Comparison of ENCODE assay signal across 37 cellular contexts in genomic region chr11:18239655-18240054, GRCh38. TPM values are rescaled to one million over a fixed set of nuclear protein-coding genes. Genes with fewer than 3 reads are reported as not detected.
"Had no signal": no experiment of that assay in that cellular context is flagged by ENCODE, and none has a peak within 500 bp of the region (broad histone marks: within the 10 kb centered on the region; RNA-seq: fewer than 3 reads in every experiment).

No MANE protein-coding gene starts in this region.

- H3K4me3 ChIP-seq: MG63 had no signal

- H3K9ac ChIP-seq: KMS-11 had no signal

- H3K4me2 ChIP-seq: KMS-11 had no signal

- H3K27ac ChIP-seq: KMS-11 had no signal

- DNase-seq: Karpas-422, Kasumi-1, KG1, MG63, MM.1S, MV-4-11, NCI-H1048, NCI-H1092, NCI-H1092 treated with DMSO at 0.1 percent for 48 hours, NCI-H1105, NCI-H1105 treated with DMSO at 0.1 percent for 48 hours, NCI-H1417, NCI-H1417 treated with DMSO at 0.1 percent for 48 hours, NCI-H1436, NCI-H1436 treated with DMSO at 0.1 percent for 48 hours, NCI-H146, NCI-H1694, NCI-H1694 treated with DMSO at 0.1 percent for 48 hours, NCI-H187, NCI-H187 treated with DMSO at 0.1 percent for 48 hours, NCI-H2029, NCI-H2029 treated with DMSO at 0.1 percent for 48 hours, NCI-H2081, NCI-H2081 treated with DMSO at 0.1 percent for 48 hours, NCI-H2107, NCI-H2171, NCI-H2171 treated with DMSO at 0.1 percent for 48 hours, NCI-H2227 treated with DMSO at 0.1 percent for 48 hours, NCI-H226, NCI-H345, NCI-H446, NCI-H446 treated with DMSO at 0.1 percent for 48 hours had no signal

- H3K36me3 ChIP-seq: MG63 had no signal

RNA-seq across cellular contexts. Expression of gene SAA4, which starts 3.1 kb away (rescaled TPM):
- total RNA-seq: LHCN-M2, M059J, MCF 10A, NCI-H460 had no signal

RNA-seq across cellular contexts. Expression of gene SAA2, which starts 8.8 kb away (rescaled TPM):
- total RNA-seq: LHCN-M2, NCI-H460 had no signal

RNA-seq across cellular contexts. Expression of gene SAA1, which starts 26.4 kb away (rescaled TPM):
- total RNA-seq: NCI-H460 had no signal
